ENCODE assay signal across 17 cellular contexts in genomic region chrX:38896724-38897298, GRCh38.
A peak's percentile ranks its signal among the peaks of the same experiment; 100 is the strongest.
DNase-seq lines count a peak whose midpoint lies in the region; ATAC-seq, FAIRE-seq and TF ChIP-seq lines count a peak whose summit lies in the region.
"Had no signal": no experiment of that assay in that cellular context is flagged by ENCODE, and none has a peak within 500 bp of the region (broad histone marks: within the 10 kb centered on the region; RNA-seq: fewer than 3 reads in every experiment).

No MANE protein-coding gene starts in this region.

- H3K79me2 ChIP-seq in HepG2 (ENCODE audit: insufficient read depth, low read length), result no peaks in the 10 kb centered on the region
- no peaks in the 10 kb centered on the region for H3K79me2 ChIP-seq in PC-3 (ENCODE audit: low read length)
- no peaks in the 10 kb centered on the region for H3K79me2 ChIP-seq in OCI-LY7 (ENCODE audit: insufficient read depth, low read depth, low read length)
- H3K79me2 ChIP-seq in mammary epithelial cell (ENCODE audit: insufficient read depth, low read length), result no peaks in the 10 kb centered on the region

- H3K4me2 ChIP-seq in HepG2 (ENCODE audit: low read depth, low read length), result no peak overlapping the region
- H3K4me2 ChIP-seq in PC-3 (ENCODE audit: low read length), result no peak overlapping the region
- H3K4me2 ChIP-seq in OCI-LY7 (ENCODE audit: low read length), result no peak overlapping the region
- no peak overlapping the region for H3K4me2 ChIP-seq in mammary epithelial cell (ENCODE audit: insufficient read depth, low read depth, low read length)

- no peak overlapping the region for H3K9ac ChIP-seq in HepG2 (ENCODE audit: insufficient read depth, low read depth, low read length)
- H3K9ac ChIP-seq in PC-3 (ENCODE audit: low read length), result no peak overlapping the region
- H3K9ac ChIP-seq in mammary epithelial cell (ENCODE audit: insufficient read depth, low read length), result no peak overlapping the region

- H3K4me3 ChIP-seq in right lobe of liver, result no peak overlapping the region
- H3K4me3 ChIP-seq in HepG2 (replicated peaks in 1 of 3; ENCODE audit: insufficient read depth in 1 of 3, low read depth in 2 of 3, low read length in 3 of 3), result no peak overlapping the region
- H3K4me3 ChIP-seq in PC-3 (ENCODE audit: low read length), result no peak overlapping the region
- H3K4me3 ChIP-seq in OCI-LY7 (ENCODE audit: low read depth, low read length, poor library complexity, severe bottlenecking), result no peak overlapping the region
- no peak overlapping the region for H3K4me3 ChIP-seq in mammary epithelial cell (replicated peaks in 1 of 3; ENCODE audit: insufficient read depth in 1 of 3, low read depth in 2 of 3, low read length in 3 of 3)

- H3K9me3 ChIP-seq in right lobe of liver (no peaks in the 10 kb centered on the region), HepG2 (ENCODE audit: low read length) (no peaks in the 10 kb centered on the region), PC-3 (ENCODE audit: low read length) (no peaks in the 10 kb centered on the region), OCI-LY7 (ENCODE audit: low read length) (no peaks in the 10 kb centered on the region), mammary epithelial cell (replicated peaks; ENCODE audit: insufficient read depth, low read length) (no peaks in the 10 kb centered on the region)

- ATAC-seq in right lobe of liver (peak in 3 of 4 donors; percentile 46 to 66 (median 58)), HepG2 (no peak), GM21786 (IDR thresholded peaks at IDR 0.05; ENCODE audit: unreplicated experiment) (peak; percentile 53), HG03378 (IDR thresholded peaks at IDR 0.05; ENCODE audit: unreplicated experiment) (peak; percentile 76), PC-3 (no peak)
- ATAC-seq: HCT116, T-cell, WTC11 had no signal

- H2AFZ ChIP-seq in HepG2 (ENCODE audit: low read length), result no peak overlapping the region
- no peak overlapping the region for H2AFZ ChIP-seq in PC-3 (ENCODE audit: low read length)
- no peak overlapping the region for H2AFZ ChIP-seq in OCI-LY7 (ENCODE audit: low read length)
- H2AFZ ChIP-seq in mammary epithelial cell (ENCODE audit: low read depth, low read length), result no peak overlapping the region

- H3K27me3 ChIP-seq in right lobe of liver (no peaks in the 10 kb centered on the region), HepG2 (ENCODE audit: control insufficient read depth in 1 of 2, insufficient read depth in 2 of 2, low read length in 2 of 2) (no peaks in the 10 kb centered on the region), PC-3 (ENCODE audit: low read length) (no peaks in the 10 kb centered on the region), mammary epithelial cell (ENCODE audit: insufficient read depth, low read length) (no peaks in the 10 kb centered on the region)

- no peaks in the 10 kb centered on the region for H3K9me2 ChIP-seq in PC-3 (replicated peaks; ENCODE audit: low read length)
- no peaks in the 10 kb centered on the region for H3K9me2 ChIP-seq in OCI-LY7 (ENCODE audit: insufficient read depth, low read length)

- intact Hi-C loops in right lobe of liver (cut with DNase I), result no loop called here
- intact Hi-C loops in HepG2 (cut with micrococcal nuclease; ENCODE audit: unreplicated experiment), result no loop called here
- intact Hi-C loops in PC-3 (cut with micrococcal nuclease), result no loop called here
- intact Hi-C loops in OCI-LY7 (cut with micrococcal nuclease; ENCODE audit: unreplicated experiment), result no loop called here
- intact Hi-C loops in mammary epithelial cell (cut with micrococcal nuclease), result no loop called here

- CTCF ChIA-PET in HepG2 (lab: Yijun Ruan, JAX; ENCODE audit: low intra/inter-chr PET ratio, low total read pairs), result no interaction called here
- CTCF ChIA-PET in PC-3 (lab: Charles Lee), result no interaction called here
- CTCF ChIA-PET in OCI-LY7 (lab: Charles Lee; ENCODE audit: unreplicated experiment), result no interaction called here
- CTCF ChIA-PET in mammary epithelial cell (lab: Charles Lee; ENCODE audit: low non-redundant PET), result no interaction called here

- no peak for TF ChIP-seq CTCF in right lobe of liver (IDR thresholded peaks at IDR 0.05)
- no peak for TF ChIP-seq CTCF in HepG2 (CRISPR knock-in tag; IDR thresholded peaks at IDR 0.05)
- no peak for TF ChIP-seq CTCF in PC-3 (conservative IDR thresholded peaks at IDR 0.05; ENCODE audit: low read depth, low read length)
- TF ChIP-seq CTCF in OCI-LY7 (conservative IDR thresholded peaks at IDR 0.05; ENCODE audit: low read length), result no peak
- TF ChIP-seq CTCF in mammary epithelial cell (conservative IDR thresholded peaks at IDR 0.05 in 1 of 2, IDR thresholded peaks at IDR 0.05 in 1 of 2; ENCODE audit: extremely low read depth in 1 of 2, insufficient read depth in 1 of 2, low read depth in 1 of 2, low read length in 2 of 2), result no peak

- no peaks in the 10 kb centered on the region for H3F3A ChIP-seq in PC-3 (ENCODE audit: low read length, unreplicated experiment)

- no peak for TF ChIP-seq POLR2A in right lobe of liver (IDR thresholded peaks at IDR 0.05)
- TF ChIP-seq POLR2A in HepG2 (IDR thresholded peaks at IDR 0.05; ENCODE audit: insufficient read depth in 1 of 2, low read depth in 2 of 2, low read length in 2 of 2), result no peak

- H3K4me1 ChIP-seq in right lobe of liver, result peaks cover 0 to 10% (median 0%) of the 10 kb centered on the region in 4 donors
- peaks cover 5% of the 10 kb centered on the region for H3K4me1 ChIP-seq in HepG2 (ENCODE audit: insufficient read depth, low read length)
- H3K4me1 ChIP-seq in PC-3 (ENCODE audit: insufficient read depth, low read length), result no peaks in the 10 kb centered on the region
- peaks cover 29% of the 10 kb centered on the region for H3K4me1 ChIP-seq in OCI-LY7 (ENCODE audit: insufficient read depth, low read length, poor library complexity, severe bottlenecking)
- H3K4me1 ChIP-seq in mammary epithelial cell (ENCODE audit: insufficient read depth, low read length), result no peaks in the 10 kb centered on the region

- in situ Hi-C loops in HepG2 (cut with HindIII; ENCODE audit: extremely low pct_ligation_motif_present, low pct_unique_long_range_greater_than_20kb) (no loop called here), mammary epithelial cell (cut with MboI; ENCODE audit: low sequenced_read_pairs in 2 of 2) (no loop called here)

- H3K36me3 ChIP-seq in right lobe of liver, result no peaks in the 10 kb centered on the region
- H3K36me3 ChIP-seq in HepG2 (replicated peaks in 1 of 2; ENCODE audit: control insufficient read depth in 1 of 2, insufficient read depth in 2 of 2, low read length in 2 of 2), result no peaks in the 10 kb centered on the region
- H3K36me3 ChIP-seq in PC-3 (ENCODE audit: low read depth, low read length), result no peaks in the 10 kb centered on the region
- H3K36me3 ChIP-seq in OCI-LY7 (ENCODE audit: insufficient read depth, low read length), result no peaks in the 10 kb centered on the region
- H3K36me3 ChIP-seq in mammary epithelial cell (ENCODE audit: insufficient read depth, low read length), result no peaks in the 10 kb centered on the region

- no peak overlapping the region for H3K27ac ChIP-seq in right lobe of liver
- H3K27ac ChIP-seq in HepG2 (ENCODE audit: extremely low read length, insufficient read depth, low read length), result no peak overlapping the region
- H3K27ac ChIP-seq in PC-3 (ENCODE audit: low read length), result no peak overlapping the region
- no peak overlapping the region for H3K27ac ChIP-seq in OCI-LY7 (ENCODE audit: low read depth, low read length, poor library complexity, severe bottlenecking)
- no peak overlapping the region for H3K27ac ChIP-seq in mammary epithelial cell (ENCODE audit: insufficient read depth, low read depth, low read length)

- BruUV-seq in HepG2 (replicated peaks; lab: Mats Ljungman, UMichigan) (no TSS peak), PC-3 (replicated peaks; lab: Mats Ljungman, UMichigan) (no TSS peak), OCI-LY7 (replicated peaks; lab: Mats Ljungman, UMichigan) (no TSS peak), mammary epithelial cell (replicated peaks; lab: Mats Ljungman, UMichigan) (no TSS peak)

- no peaks in the 10 kb centered on the region for H4K20me1 ChIP-seq in HepG2 (ENCODE audit: insufficient read depth, low read length)
- no peaks in the 10 kb centered on the region for H4K20me1 ChIP-seq in PC-3 (ENCODE audit: low read length)
- H4K20me1 ChIP-seq in OCI-LY7 (ENCODE audit: insufficient read depth, low read length), result no peaks in the 10 kb centered on the region
- no peaks in the 10 kb centered on the region for H4K20me1 ChIP-seq in mammary epithelial cell (ENCODE audit: insufficient read depth, low read length)

- DNase-seq in right lobe of liver, result no peak
- no peak for DNase-seq in HepG2 (ENCODE audit: low spot score)
- DNase-seq in PC-3, result no peak
- no peak for DNase-seq in OCI-LY7 (ENCODE audit: low spot score)
- DNase-seq in hippocampal formation (lab: John Stamatoyannopoulos, UW), result no peak
- no peak for DNase-seq in mammary epithelial cell
- DNase-seq: CD4-positive, CD25-positive, alpha-beta regulatory T cell; NCI-H1694 treated with DMSO at 0.1 percent for 48 hours; NCI-H524 treated with DMSO at 0.1 percent for 48 hours; small intestine; T-cell had no signal

- TF ChIP-seq EP300 in HepG2 (IDR thresholded peaks at IDR 0.05; ENCODE audit: low read depth in 2 of 2, low read length in 2 of 2) (no peak), HepG2 (CRISPR knock-in tag; IDR thresholded peaks at IDR 0.05; ENCODE audit: borderline replicate concordance) (no peak)

- WGBS in right lobe of liver (ENCODE audit: insufficient coverage, low coverage, low lambda C conversion rate, missing lambda C conversion rate), result 18% methylated on average over 4 of the region's 4 CpGs
- 68% methylated on average over 4 of the region's 4 CpGs for WGBS in HepG2 (ENCODE audit: low lambda C conversion rate)
- WGBS in mammary epithelial cell (ENCODE audit: low coverage, missing lambda C conversion rate), result 81% methylated on average over 4 of the region's 4 CpGs

- POLR2A ChIA-PET in HepG2 (lab: Yijun Ruan, JAX), result no interaction called here
- POLR2A ChIA-PET in PC-3 (lab: Charles Lee; ENCODE audit: unreplicated experiment), result no interaction called here
- POLR2A ChIA-PET in OCI-LY7 (lab: Charles Lee), result interaction anchor here (0.6 kb wide), 2 partner anchors 16 to 1679 kb away, joined by 3 to 4 read pairs; no protein-coding TSS in a partner anchor

- FAIRE-seq in HepG2 (lab: Jason Lieb, UNC), result no peak
- FAIRE-seq: keratinocyte, RCC 7860, small intestine had no signal

- TF ChIP-seq RAD21 in HepG2 (CRISPR knock-in tag; IDR thresholded peaks at IDR 0.05), result no peak

- dilution Hi-C loops in mammary epithelial cell (cut with HindIII; ENCODE audit: low sequenced_read_pairs), result no loop called here

TF ChIP-seq in HepG2, 621 proteins besides CTCF, POLR2A, EP300 and RAD21 (continues in another document):
- no peak for TF ChIP-seq ZNF563 (CRISPR knock-in tag; IDR thresholded peaks at IDR 0.05)

Comparison
In these comparisons a context has a peak if more than half of its experiments do, and no peak if none do; other contexts are left out.
1. ATAC-seq: peak in right lobe of liver (3 of 4), GM21786 (single experiment) and HG03378 (single experiment); none in HepG2 (single experiment) and PC-3 (single experiment).